Comparison of ENCODE assay signal across 11 cellular contexts in the genomic region with DNA sequence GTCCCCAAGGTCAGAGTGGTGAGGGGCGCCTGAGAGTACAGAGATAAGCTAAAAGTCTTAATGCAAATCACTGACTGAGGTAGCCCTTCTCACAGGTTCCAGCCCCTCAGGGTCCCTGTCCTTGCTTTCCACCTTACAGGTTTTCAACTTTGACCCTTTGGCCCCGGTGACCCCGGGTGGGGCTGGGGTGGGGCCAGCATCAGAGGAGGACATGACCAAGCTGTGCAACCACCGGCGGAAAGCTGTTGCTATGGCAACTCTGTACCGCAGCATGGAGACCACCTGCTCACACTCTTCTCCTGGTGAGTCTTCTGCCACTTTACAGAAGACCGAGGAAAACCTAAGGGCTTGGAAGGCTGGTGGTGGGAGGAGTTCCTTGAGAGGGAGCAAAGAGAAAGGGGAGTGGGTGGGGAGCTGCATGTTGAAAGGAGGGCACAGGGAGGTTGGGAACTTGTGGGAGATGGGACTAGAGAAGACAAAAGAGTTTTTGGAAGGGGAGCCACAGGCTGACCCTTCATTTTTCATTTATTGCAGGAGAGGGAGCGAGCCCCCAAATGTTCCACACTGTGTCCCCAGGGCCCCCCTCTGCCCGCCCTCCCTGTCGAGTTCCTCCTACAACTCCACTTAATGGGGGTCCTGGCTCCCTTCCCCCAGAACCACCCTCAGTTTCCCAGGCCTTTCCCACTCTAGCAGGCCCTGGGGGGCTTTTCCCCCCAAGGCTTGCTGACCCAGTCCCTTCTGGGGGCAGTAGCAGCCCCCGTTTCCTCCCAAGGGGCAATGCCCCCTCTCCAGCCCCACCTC. TPM values are rescaled to one million over a fixed set of nuclear protein-coding genes. Genes with fewer than 3 reads are reported as not detected.
DNase-seq lines count a peak whose midpoint lies in the region; FAIRE-seq and TF ChIP-seq lines count a peak whose summit lies in the region.
"Had no signal": no experiment of that assay in that cellular context is flagged by ENCODE, and none has a peak within 500 bp of the region (broad histone marks: within the 10 kb centered on the region; RNA-seq: fewer than 3 reads in every experiment).

No MANE protein-coding gene starts in this region.

- H3K4me1 ChIP-seq in fibroblast of lung (ENCODE audit: control insufficient read depth, extremely low read depth, insufficient read depth, low read length) (peaks cover 19% of the 10 kb centered on the region), smooth muscle cell (ENCODE audit: low read depth) (peaks cover 24% of the 10 kb centered on the region)

- H3K9ac ChIP-seq in SU-DHL-6 (ENCODE audit: low read length) (peak overlapping the region; percentile 83; the same call in 1 of the 2 replicates), fibroblast of lung (ENCODE audit: insufficient read depth, low read length) (no peak overlapping the region), smooth muscle cell (ENCODE audit: low read depth) (no peak overlapping the region)

- FAIRE-seq in urothelium cell line (lab: Jason Lieb, UNC), result no peak
- FAIRE-seq: bronchial epithelial cell, islet of Langerhans had no signal

- H3K4me2 ChIP-seq in SU-DHL-6 (ENCODE audit: low read depth, low read length, poor library complexity, severe bottlenecking), result peak overlapping the region; percentile 90
- peak overlapping the region; percentile 89 for H3K4me2 ChIP-seq in fibroblast of lung (ENCODE audit: extremely low read depth, insufficient read depth, low read length)
- peak overlapping the region; percentile 92 for H3K4me2 ChIP-seq in smooth muscle cell

- H3K27ac ChIP-seq in SU-DHL-6 (ENCODE audit: low read depth, low read length), result no peak overlapping the region
- H3K27ac ChIP-seq in fibroblast of lung (ENCODE audit: insufficient read depth, low read length), result no peak overlapping the region
- H3K27ac ChIP-seq in smooth muscle cell (ENCODE audit: low read depth), result no peak overlapping the region

- H3K9me3 ChIP-seq in SU-DHL-6 (ENCODE audit: insufficient read depth, low read length) (no peaks in the 10 kb centered on the region), fibroblast of lung (ENCODE audit: control insufficient read depth, insufficient read depth, low read depth, low read length) (no peaks in the 10 kb centered on the region), smooth muscle cell (replicated peaks; ENCODE audit: low read depth) (no peaks in the 10 kb centered on the region)

- no peak for TF ChIP-seq CTCF in SU-DHL-6 (IDR thresholded peaks at IDR 0.05; ENCODE audit: insufficient read depth, low read length, poor library complexity, severe bottlenecking)
- no peak for TF ChIP-seq CTCF in fibroblast of lung (conservative IDR thresholded peaks at IDR 0.05 in 1 of 2, IDR thresholded peaks at IDR 0.05 in 1 of 2; ENCODE audit: low read depth in 1 of 2, low read length in 2 of 2)
- no peak for TF ChIP-seq CTCF in smooth muscle cell (IDR thresholded peaks at IDR 0.05; ENCODE audit: borderline replicate concordance, insufficient read depth, poor library complexity, severe bottlenecking)

- H3K79me2 ChIP-seq in SU-DHL-6 (ENCODE audit: insufficient read depth, low read length) (peaks cover 14% of the 10 kb centered on the region), fibroblast of lung (ENCODE audit: control insufficient read depth, insufficient read depth, low read length) (peaks cover 25% of the 10 kb centered on the region), smooth muscle cell (ENCODE audit: low read depth) (peaks cover 28% of the 10 kb centered on the region)

- H2AFZ ChIP-seq in SU-DHL-6 (ENCODE audit: low read depth, low read length, severe bottlenecking) (no peak overlapping the region), fibroblast of lung (ENCODE audit: low read length) (no peak overlapping the region), smooth muscle cell (ENCODE audit: low read depth) (no peak overlapping the region)

- no peak overlapping the region for H3K4me3 ChIP-seq in SU-DHL-6 (ENCODE audit: insufficient read depth, low read length, poor library complexity, severe bottlenecking)
- peak overlapping the region in 3 of 4 experiments; percentile 14 to 91 (median 68) for H3K4me3 ChIP-seq in fibroblast of lung (replicated peaks in 1 of 4; ENCODE audit: control extremely low read depth in 1 of 4, insufficient read depth in 1 of 4, low read depth in 3 of 4, low read length in 4 of 4)
- H3K4me3 ChIP-seq in smooth muscle cell, result peak overlapping the region; percentile 97

- peak; percentile 3 for DNase-seq in NCI-H2171 treated with DMSO at 0.1 percent for 48 hours (lab: John Stamatoyannopoulos, UW)
- DNase-seq in NCI-H2171 (lab: John Stamatoyannopoulos, UW), result no peak
- DNase-seq in fibroblast of lung (ENCODE audit: low read depth in 2 of 2), result no peak
- DNase-seq in smooth muscle cell (lab: John Stamatoyannopoulos, UW; ENCODE audit: unreplicated experiment), result no peak
- DNase-seq in HK-2 (ENCODE audit: unreplicated experiment), result no peak
- no peak for DNase-seq in anterior cingulate cortex (lab: John Stamatoyannopoulos, UW)
- no peak for DNase-seq in urothelium cell line (ENCODE audit: low spot score)
- DNase-seq: NCI-H146 had no signal

- no peaks in the 10 kb centered on the region for H3K27me3 ChIP-seq in SU-DHL-6 (ENCODE audit: low read length)
- H3K27me3 ChIP-seq in fibroblast of lung (ENCODE audit: control insufficient read depth, insufficient read depth, low read length), result no peaks in the 10 kb centered on the region
- H3K27me3 ChIP-seq in smooth muscle cell (ENCODE audit: low read depth), result no peaks in the 10 kb centered on the region

- H3K9me2 ChIP-seq in SU-DHL-6 (replicated peaks; ENCODE audit: insufficient read depth, low read length), result no peaks in the 10 kb centered on the region

- H3K36me3 ChIP-seq in SU-DHL-6 (ENCODE audit: low read length) (no peaks in the 10 kb centered on the region; the same call in 1 of the 2 replicates), fibroblast of lung (ENCODE audit: control insufficient read depth, insufficient read depth, low read length) (peaks cover 16% of the 10 kb centered on the region), smooth muscle cell (ENCODE audit: low read depth) (no peaks in the 10 kb centered on the region)

- 93% methylated on average over 11 of the region's 11 CpGs for WGBS in smooth muscle cell (ENCODE audit: low lambda C conversion rate)

- H3F3A ChIP-seq in SU-DHL-6 (ENCODE audit: insufficient read depth) (peaks cover 32% of the 10 kb centered on the region), smooth muscle cell (ENCODE audit: low read depth) (peaks cover 33% of the 10 kb centered on the region)

- H4K20me1 ChIP-seq in SU-DHL-6 (ENCODE audit: low read depth, low read length) (no peaks in the 10 kb centered on the region), fibroblast of lung (ENCODE audit: control insufficient read depth, extremely low read depth, insufficient read depth, low read length) (no peaks in the 10 kb centered on the region), smooth muscle cell (ENCODE audit: low read depth) (peaks cover 40% of the 10 kb centered on the region)

RNA-seq across cellular contexts. Expression of gene MBD6, which starts 2.4 kb away (rescaled TPM):
- 5.1 and 7.1 TPM in 2 replicates for total RNA-seq in fibroblast of lung
- polyA plus RNA-seq in fibroblast of lung, result 3.0 and 3.1 TPM in 2 replicates
- 19.3 and 19.4 TPM in 2 replicates for polyA plus RNA-seq in fibroblast of lung (2012)
- 16.7 and 22.9 TPM in 2 replicates for polyA minus RNA-seq in fibroblast of lung (ENCODE audit: low replicate concordance)
- total RNA-seq in smooth muscle cell, result 3.7 and 9.1 TPM in 2 replicates
- 11.7 and 18.4 TPM in 2 replicates for polyA plus RNA-seq in smooth muscle cell

RNA-seq across cellular contexts. Expression of gene DDIT3, which starts 4.7 kb away (rescaled TPM):
- 249 and 265 TPM in 2 replicates for total RNA-seq in fibroblast of lung
- 32.5 and 57.8 TPM in 2 replicates for polyA plus RNA-seq in fibroblast of lung
- polyA plus RNA-seq in fibroblast of lung (2012), result 28.2 and 52.6 TPM in 2 replicates
- polyA minus RNA-seq in fibroblast of lung (ENCODE audit: low replicate concordance), result 7.6 and 13.9 TPM in 2 replicates
- 25.8 and 28.4 TPM in 2 replicates for total RNA-seq in smooth muscle cell
- 27.8 and 43.5 TPM in 2 replicates for polyA plus RNA-seq in smooth muscle cell

RNA-seq across cellular contexts. Expression of gene DCTN2, which starts 22.0 kb away (rescaled TPM):
- total RNA-seq in fibroblast of lung, result 101 and 108 TPM in 2 replicates
- polyA plus RNA-seq in fibroblast of lung, result 211 and 229 TPM in 2 replicates
- polyA plus RNA-seq in fibroblast of lung (2012), result 160 and 172 TPM in 2 replicates
- 97.2 and 166 TPM in 2 replicates for polyA minus RNA-seq in fibroblast of lung (ENCODE audit: low replicate concordance)
- 88.0 and 107 TPM in 2 replicates for total RNA-seq in smooth muscle cell
- 119 and 127 TPM in 2 replicates for polyA plus RNA-seq in smooth muscle cell

RNA-seq across cellular contexts. Expression of gene KIF5A, which starts 24.8 kb away (rescaled TPM):
- total RNA-seq in fibroblast of lung (0.51 and 1.3 TPM in 2 replicates), smooth muscle cell (2.2 and 2.8 TPM in 2 replicates)
- polyA plus RNA-seq in fibroblast of lung (0.53 and 0.89 TPM in 2 replicates), smooth muscle cell (0.34 and 0.53 TPM in 2 replicates)
- 0.37 and 0.76 TPM in 2 replicates for polyA plus RNA-seq in fibroblast of lung (2012)
- 0.19 and 3.7 TPM in 2 replicates for polyA minus RNA-seq in fibroblast of lung (ENCODE audit: low replicate concordance)

RNA-seq across cellular contexts. Expression of gene MARS1, which starts 37.1 kb away (rescaled TPM):
- total RNA-seq in fibroblast of lung (223 and 352 TPM in 2 replicates), smooth muscle cell (192 and 629 TPM in 2 replicates)
- polyA plus RNA-seq in fibroblast of lung (89.9 and 103 TPM in 2 replicates), smooth muscle cell (186 and 187 TPM in 2 replicates)
- 127 and 147 TPM in 2 replicates for polyA plus RNA-seq in fibroblast of lung (2012)
- polyA minus RNA-seq in fibroblast of lung (ENCODE audit: low replicate concordance), result 393 and 409 TPM in 2 replicates
